Comparison of ENCODE assay signal across 1 cellular context in the genomic region with DNA sequence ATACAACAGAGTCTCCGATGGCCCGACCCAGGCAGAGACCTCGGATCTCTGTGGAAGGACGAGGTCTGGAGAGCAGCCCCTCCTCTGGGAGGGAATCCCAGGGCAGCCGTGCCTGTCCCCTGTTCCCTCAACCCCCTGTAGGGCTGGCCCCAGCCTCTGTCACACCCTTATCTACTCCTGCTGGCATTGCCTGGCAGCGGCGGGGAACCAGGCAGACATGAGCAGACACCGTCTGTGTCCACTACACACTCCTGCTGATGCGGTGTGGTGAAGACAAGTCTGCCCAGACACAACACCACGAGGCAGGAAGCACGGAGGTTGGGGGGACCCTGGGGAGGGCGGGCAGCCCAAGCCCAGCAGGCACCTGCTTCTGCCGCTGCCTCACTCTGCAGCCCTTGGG.
TF ChIP-seq lines count a peak whose summit lies in the region.

No MANE protein-coding gene starts in this region.

TF ChIP-seq in GM23338, 12 proteins besides CTCF, POLR2A, EP300 and RAD21 (continued from another document):
- TF ChIP-seq, protein P1, sequence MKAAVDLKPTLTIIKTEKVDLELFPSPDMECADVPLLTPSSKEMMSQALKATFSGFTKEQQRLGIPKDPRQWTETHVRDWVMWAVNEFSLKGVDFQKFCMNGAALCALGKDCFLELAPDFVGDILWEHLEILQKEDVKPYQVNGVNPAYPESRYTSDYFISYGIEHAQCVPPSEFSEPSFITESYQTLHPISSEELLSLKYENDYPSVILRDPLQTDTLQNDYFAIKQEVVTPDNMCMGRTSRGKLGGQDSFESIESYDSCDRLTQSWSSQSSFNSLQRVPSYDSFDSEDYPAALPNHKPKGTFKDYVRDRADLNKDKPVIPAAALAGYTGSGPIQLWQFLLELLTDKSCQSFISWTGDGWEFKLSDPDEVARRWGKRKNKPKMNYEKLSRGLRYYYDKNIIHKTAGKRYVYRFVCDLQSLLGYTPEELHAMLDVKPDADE (IDR thresholded peaks at IDR 0.05) = no peak
- TF ChIP-seq, protein P2, sequence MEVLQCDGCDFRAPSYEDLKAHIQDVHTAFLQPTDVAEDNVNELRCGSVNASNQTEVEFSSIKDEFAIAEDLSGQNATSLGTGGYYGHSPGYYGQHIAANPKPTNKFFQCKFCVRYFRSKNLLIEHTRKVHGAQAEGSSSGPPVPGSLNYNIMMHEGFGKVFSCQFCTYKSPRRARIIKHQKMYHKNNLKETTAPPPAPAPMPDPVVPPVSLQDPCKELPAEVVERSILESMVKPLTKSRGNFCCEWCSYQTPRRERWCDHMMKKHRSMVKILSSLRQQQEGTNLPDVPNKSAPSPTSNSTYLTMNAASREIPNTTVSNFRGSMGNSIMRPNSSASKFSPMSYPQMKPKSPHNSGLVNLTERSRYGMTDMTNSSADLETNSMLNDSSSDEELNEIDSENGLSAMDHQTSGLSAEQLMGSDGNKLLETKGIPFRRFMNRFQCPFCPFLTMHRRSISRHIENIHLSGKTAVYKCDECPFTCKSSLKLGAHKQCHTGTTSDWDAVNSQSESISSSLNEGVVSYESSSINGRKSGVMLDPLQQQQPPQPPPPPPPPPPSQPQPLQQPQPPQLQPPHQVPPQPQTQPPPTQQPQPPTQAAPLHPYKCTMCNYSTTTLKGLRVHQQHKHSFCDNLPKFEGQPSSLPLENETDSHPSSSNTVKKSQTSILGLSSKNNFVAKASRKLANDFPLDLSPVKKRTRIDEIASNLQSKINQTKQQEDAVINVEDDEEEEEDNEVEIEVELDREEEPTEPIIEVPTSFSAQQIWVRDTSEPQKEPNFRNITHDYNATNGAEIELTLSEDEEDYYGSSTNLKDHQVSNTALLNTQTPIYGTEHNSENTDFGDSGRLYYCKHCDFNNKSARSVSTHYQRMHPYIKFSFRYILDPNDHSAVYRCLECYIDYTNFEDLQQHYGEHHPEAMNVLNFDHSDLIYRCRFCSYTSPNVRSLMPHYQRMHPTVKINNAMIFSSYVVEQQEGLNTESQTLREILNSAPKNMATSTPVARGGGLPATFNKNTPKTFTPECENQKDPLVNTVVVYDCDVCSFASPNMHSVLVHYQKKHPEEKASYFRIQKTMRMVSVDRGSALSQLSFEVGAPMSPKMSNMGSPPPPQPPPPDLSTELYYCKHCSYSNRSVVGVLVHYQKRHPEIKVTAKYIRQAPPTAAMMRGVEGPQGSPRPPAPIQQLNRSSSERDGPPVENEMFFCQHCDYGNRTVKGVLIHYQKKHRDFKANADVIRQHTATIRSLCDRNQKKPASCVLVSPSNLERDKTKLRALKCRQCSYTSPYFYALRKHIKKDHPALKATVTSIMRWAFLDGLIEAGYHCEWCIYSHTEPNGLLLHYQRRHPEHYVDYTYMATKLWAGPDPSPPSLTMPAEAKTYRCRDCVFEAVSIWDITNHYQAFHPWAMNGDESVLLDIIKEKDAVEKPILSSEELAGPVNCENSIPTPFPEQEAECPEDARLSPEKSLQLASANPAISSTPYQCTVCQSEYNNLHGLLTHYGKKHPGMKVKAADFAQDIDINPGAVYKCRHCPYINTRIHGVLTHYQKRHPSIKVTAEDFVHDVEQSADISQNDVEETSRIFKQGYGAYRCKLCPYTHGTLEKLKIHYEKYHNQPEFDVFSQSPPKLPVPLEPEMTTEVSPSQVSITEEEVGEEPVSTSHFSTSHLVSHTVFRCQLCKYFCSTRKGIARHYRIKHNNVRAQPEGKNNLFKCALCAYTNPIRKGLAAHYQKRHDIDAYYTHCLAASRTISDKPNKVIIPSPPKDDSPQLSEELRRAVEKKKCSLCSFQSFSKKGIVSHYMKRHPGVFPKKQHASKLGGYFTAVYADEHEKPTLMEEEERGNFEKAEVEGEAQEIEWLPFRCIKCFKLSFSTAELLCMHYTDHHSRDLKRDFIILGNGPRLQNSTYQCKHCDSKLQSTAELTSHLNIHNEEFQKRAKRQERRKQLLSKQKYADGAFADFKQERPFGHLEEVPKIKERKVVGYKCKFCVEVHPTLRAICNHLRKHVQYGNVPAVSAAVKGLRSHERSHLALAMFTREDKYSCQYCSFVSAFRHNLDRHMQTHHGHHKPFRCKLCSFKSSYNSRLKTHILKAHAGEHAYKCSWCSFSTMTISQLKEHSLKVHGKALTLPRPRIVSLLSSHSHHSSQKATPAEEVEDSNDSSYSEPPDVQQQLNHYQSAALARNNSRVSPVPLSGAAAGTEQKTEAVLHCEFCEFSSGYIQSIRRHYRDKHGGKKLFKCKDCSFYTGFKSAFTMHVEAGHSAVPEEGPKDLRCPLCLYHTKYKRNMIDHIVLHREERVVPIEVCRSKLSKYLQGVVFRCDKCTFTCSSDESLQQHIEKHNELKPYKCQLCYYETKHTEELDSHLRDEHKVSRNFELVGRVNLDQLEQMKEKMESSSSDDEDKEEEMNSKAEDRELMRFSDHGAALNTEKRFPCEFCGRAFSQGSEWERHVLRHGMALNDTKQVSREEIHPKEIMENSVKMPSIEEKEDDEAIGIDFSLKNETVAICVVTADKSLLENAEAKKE (CRISPR knock-in tag; IDR thresholded peaks at IDR 0.05) = no peak
- TF ChIP-seq EZH2 (IDR thresholded peaks at IDR 0.05; ENCODE audit: low read depth, unreplicated experiment) (no peak), CREB1 (CRISPR knock-in tag; IDR thresholded peaks at IDR 0.05; ENCODE audit: low read depth) (no peak)
